In genomic region chr3:71356272-71356671, GRCh38 we compare ENCODE assay signal across 13 cellular contexts.
A peak's percentile ranks its signal among the peaks of the same experiment; 100 is the strongest.
DNase-seq lines count a peak whose midpoint lies in the region; ATAC-seq, FAIRE-seq and TF ChIP-seq lines count a peak whose summit lies in the region.
"Had no signal": no experiment of that assay in that cellular context is flagged by ENCODE, and none has a peak within 500 bp of the region (broad histone marks: within the 10 kb centered on the region; RNA-seq: fewer than 3 reads in every experiment).

No MANE protein-coding gene starts in this region.

- no peak overlapping the region for H3K4me3 ChIP-seq in CD8-positive, alpha-beta T cell (ENCODE audit: low read depth, low read length)
- H3K4me3 ChIP-seq in PC-9 = no peak overlapping the region
- H3K4me3 ChIP-seq: SJSA1, vagina had no signal

- DNase-seq in activated T-cell treated with anti-CD3 and anti-CD28 coated beads, Interleukin-2, amount 50 U/mL, for 24 hours = peak; percentile 56
- no peak for DNase-seq in activated T-cell treated with anti-CD3 and anti-CD28 coated beads, Interleukin-2, amount 50 U/mL, for 4 hours
- DNase-seq in CD8-positive, alpha-beta T cell = no peak
- DNase-seq in memory B cell (ENCODE audit: low spot score in 2 of 2) (peak in 1 of 2 donors; percentile 25), 8988T (no peak), HTR-8/SVneo (ENCODE audit: insufficient read length, low spot score) (no peak), PC-9 (no peak)
- DNase-seq: central memory CD4-positive, alpha-beta T cell; NCI-H1930; T-helper 9 cell had no signal

- no peak overlapping the region for H3K27ac ChIP-seq in CD8-positive, alpha-beta T cell (ENCODE audit: low read depth, low read length)
- no peak overlapping the region for H3K27ac ChIP-seq in PC-9
- H3K27ac ChIP-seq: SJSA1, vagina had no signal

- H3K4me2 ChIP-seq in PC-9 = no peak overlapping the region

- POLR2A ChIA-PET in CD8-positive, alpha-beta T cell (lab: Charles Lee) = interaction anchor here (0.7 to 1.0 kb wide), 2 partner anchors 12 to 156 kb away, joined by 3 to 6 read pairs; no protein-coding TSS in a partner anchor
- POLR2A ChIA-PET in PC-9 (lab: Charles Lee; ENCODE audit: unreplicated experiment) = no interaction called here

- FAIRE-seq in HTR-8/SVneo (lab: Jason Lieb, UNC) = no peak

- no peak for TF ChIP-seq CTCF in CD8-positive, alpha-beta T cell (IDR thresholded peaks at IDR 0.05)
- TF ChIP-seq CTCF in PC-9 (conservative IDR thresholded peaks at IDR 0.05) = no peak

- no peaks in the 10 kb centered on the region for H3F3A ChIP-seq in PC-9 (ENCODE audit: insufficient read depth, low read depth)

- H4K20me1 ChIP-seq in PC-9 (ENCODE audit: insufficient read depth) = no peaks in the 10 kb centered on the region

- intact Hi-C loops in CD8-positive, alpha-beta T cell (cut with DNase I, micrococcal nuclease) = no loop called here
- intact Hi-C loops in PC-9 (cut with micrococcal nuclease; ENCODE audit: unreplicated experiment) = no loop called here

- H3K4me1 ChIP-seq in CD8-positive, alpha-beta T cell (ENCODE audit: insufficient read depth, low read length) = peaks cover 33% of the 10 kb centered on the region
- no peaks in the 10 kb centered on the region for H3K4me1 ChIP-seq in PC-9 (replicated peaks; ENCODE audit: insufficient read depth)
- H3K4me1 ChIP-seq: SJSA1 had no signal

- no peak overlapping the region for H3K4me3 Mint-ChIP-seq in activated T-cell treated with anti-CD3 and anti-CD28 coated beads, Interleukin-2, amount 50 U/mL, for 24 hours
- H3K4me3 Mint-ChIP-seq in activated T-cell treated with anti-CD3 and anti-CD28 coated beads, Interleukin-2, amount 50 U/mL, for 4 hours = no peak overlapping the region
- H3K4me3 Mint-ChIP-seq in CD8-positive, alpha-beta T cell = no peak overlapping the region
- peak overlapping the region; percentile 64 for H3K4me3 Mint-ChIP-seq in activated T-helper 17 cell treated with anti-CD3 and anti-CD28 coated beads, Interleukin-2, amount 50 U/mL, for 72 hours
- H3K4me3 Mint-ChIP-seq in memory B cell = peak overlapping the region; percentile 49

- no peaks in the 10 kb centered on the region for H3K79me2 ChIP-seq in PC-9 (ENCODE audit: low read depth)

- H3K36me3 ChIP-seq in CD8-positive, alpha-beta T cell (ENCODE audit: insufficient read depth, low read length) = no peaks in the 10 kb centered on the region
- no peaks in the 10 kb centered on the region for H3K36me3 ChIP-seq in PC-9 (ENCODE audit: low read depth)
- H3K36me3 ChIP-seq: SJSA1 had no signal

- H3K27me3 Mint-ChIP-seq in activated T-cell treated with anti-CD3 and anti-CD28 coated beads, Interleukin-2, amount 50 U/mL, for 24 hours = no peaks in the 10 kb centered on the region
- H3K27me3 Mint-ChIP-seq in activated T-cell treated with anti-CD3 and anti-CD28 coated beads, Interleukin-2, amount 50 U/mL, for 4 hours (ENCODE audit: low read depth) = no peaks in the 10 kb centered on the region
- H3K27me3 Mint-ChIP-seq in CD8-positive, alpha-beta T cell (ENCODE audit: low read depth) = no peaks in the 10 kb centered on the region
- no peaks in the 10 kb centered on the region for H3K27me3 Mint-ChIP-seq in activated T-helper 17 cell treated with anti-CD3 and anti-CD28 coated beads, Interleukin-2, amount 50 U/mL, for 72 hours
- no peaks in the 10 kb centered on the region for H3K27me3 Mint-ChIP-seq in memory B cell

- H3K27ac Mint-ChIP-seq in activated T-cell treated with anti-CD3 and anti-CD28 coated beads, Interleukin-2, amount 50 U/mL, for 24 hours = peak overlapping the region; percentile 92
- H3K27ac Mint-ChIP-seq in CD8-positive, alpha-beta T cell = peak overlapping the region; percentile 58
- H3K27ac Mint-ChIP-seq in activated T-helper 17 cell treated with anti-CD3 and anti-CD28 coated beads, Interleukin-2, amount 50 U/mL, for 72 hours = peak overlapping the region; percentile 84
- H3K27ac Mint-ChIP-seq in memory B cell = peak overlapping the region; percentile 78

- H3K9me3 Mint-ChIP-seq in activated T-cell treated with anti-CD3 and anti-CD28 coated beads, Interleukin-2, amount 50 U/mL, for 24 hours = no peaks in the 10 kb centered on the region
- H3K9me3 Mint-ChIP-seq in activated T-cell treated with anti-CD3 and anti-CD28 coated beads, Interleukin-2, amount 50 U/mL, for 4 hours = no peaks in the 10 kb centered on the region
- no peaks in the 10 kb centered on the region for H3K9me3 Mint-ChIP-seq in CD8-positive, alpha-beta T cell
- H3K9me3 Mint-ChIP-seq in activated T-helper 17 cell treated with anti-CD3 and anti-CD28 coated beads, Interleukin-2, amount 50 U/mL, for 72 hours = no peaks in the 10 kb centered on the region
- no peaks in the 10 kb centered on the region for H3K9me3 Mint-ChIP-seq in memory B cell

- no peak overlapping the region for H2AFZ ChIP-seq in PC-9

- BruUV-seq in PC-9 (replicated peaks; lab: Mats Ljungman, UMichigan) = no TSS peak

- no peaks in the 10 kb centered on the region for H3K9me3 ChIP-seq in CD8-positive, alpha-beta T cell (ENCODE audit: low read length)
- no peaks in the 10 kb centered on the region for H3K9me3 ChIP-seq in PC-9 (ENCODE audit: insufficient read depth, low read depth)
- H3K9me3 ChIP-seq: SJSA1, vagina had no signal

- no peaks in the 10 kb centered on the region for H3K27me3 ChIP-seq in CD8-positive, alpha-beta T cell (ENCODE audit: insufficient read depth, low read length)
- H3K27me3 ChIP-seq in PC-9 (ENCODE audit: insufficient read depth, low read depth) = no peaks in the 10 kb centered on the region
- H3K27me3 ChIP-seq: SJSA1, vagina had no signal

- CTCF ChIA-PET in CD8-positive, alpha-beta T cell (lab: Charles Lee) = no interaction called here
- CTCF ChIA-PET in PC-9 (lab: Charles Lee) = no interaction called here

- no peaks in the 10 kb centered on the region for H3K9me2 ChIP-seq in PC-9 (ENCODE audit: insufficient read depth)

- H3K4me1 Mint-ChIP-seq in activated T-cell treated with anti-CD3 and anti-CD28 coated beads, Interleukin-2, amount 50 U/mL, for 24 hours (ENCODE audit: low read depth) = peaks cover 80% of the 10 kb centered on the region
- H3K4me1 Mint-ChIP-seq in activated T-cell treated with anti-CD3 and anti-CD28 coated beads, Interleukin-2, amount 50 U/mL, for 4 hours (ENCODE audit: low read depth) = peaks cover 71% of the 10 kb centered on the region
- H3K4me1 Mint-ChIP-seq in CD8-positive, alpha-beta T cell (ENCODE audit: low read depth) = peaks cover 74% of the 10 kb centered on the region
- H3K4me1 Mint-ChIP-seq in activated T-helper 17 cell treated with anti-CD3 and anti-CD28 coated beads, Interleukin-2, amount 50 U/mL, for 72 hours = peaks cover 44% of the 10 kb centered on the region
- peaks cover 53% of the 10 kb centered on the region for H3K4me1 Mint-ChIP-seq in memory B cell

- no peak for ATAC-seq in activated T-cell treated with anti-CD3 and anti-CD28 coated beads, Interleukin-2, amount 50 U/mL, for 4 hours
- peak; percentile 37 for ATAC-seq in CD8-positive, alpha-beta T cell
- ATAC-seq in activated T-helper 17 cell treated with anti-CD3 and anti-CD28 coated beads, Interleukin-2, amount 50 U/mL, for 72 hours (replicated peaks) = peak; percentile 16
- ATAC-seq in memory B cell (ENCODE audit: low read depth) = peak; percentile 55

- peaks cover 19% of the 10 kb centered on the region for H3K36me3 Mint-ChIP-seq in activated T-cell treated with anti-CD3 and anti-CD28 coated beads, Interleukin-2, amount 50 U/mL, for 24 hours (ENCODE audit: low read depth)
- H3K36me3 Mint-ChIP-seq in activated T-cell treated with anti-CD3 and anti-CD28 coated beads, Interleukin-2, amount 50 U/mL, for 4 hours (ENCODE audit: insufficient read depth) = peaks cover 20% of the 10 kb centered on the region
- peaks cover 62% of the 10 kb centered on the region for H3K36me3 Mint-ChIP-seq in CD8-positive, alpha-beta T cell
- peaks cover 13% of the 10 kb centered on the region for H3K36me3 Mint-ChIP-seq in activated T-helper 17 cell treated with anti-CD3 and anti-CD28 coated beads, Interleukin-2, amount 50 U/mL, for 72 hours (ENCODE audit: low read depth)
- peaks cover 13% of the 10 kb centered on the region for H3K36me3 Mint-ChIP-seq in memory B cell

Comparison
In these comparisons a context has a peak if more than half of its experiments do, and no peak if none do; other contexts are left out.
1. H3K4me3 Mint-ChIP-seq: peak in activated T-helper 17 cell treated with anti-CD3 and anti-CD28 coated beads, Interleukin-2, amount 50 U/mL, for 72 hours (single experiment) and memory B cell (single experiment); none in activated T-cell treated with anti-CD3 and anti-CD28 coated beads, Interleukin-2, amount 50 U/mL, for 24 hours (single experiment), activated T-cell treated with anti-CD3 and anti-CD28 coated beads, Interleukin-2, amount 50 U/mL, for 4 hours (single experiment) and CD8-positive, alpha-beta T cell (single experiment).
2. ATAC-seq: peak in CD8-positive, alpha-beta T cell (single experiment), activated T-helper 17 cell treated with anti-CD3 and anti-CD28 coated beads, Interleukin-2, amount 50 U/mL, for 72 hours (single experiment) and memory B cell (single experiment); none in activated T-cell treated with anti-CD3 and anti-CD28 coated beads, Interleukin-2, amount 50 U/mL, for 4 hours (0 of 2).
3. Peak in every context shown above with its lines, with median percentiles within 50 percentile points of each other: H3K27ac Mint-ChIP-seq.